ENCODE assay signal across 1 cellular context in the genomic region with DNA sequence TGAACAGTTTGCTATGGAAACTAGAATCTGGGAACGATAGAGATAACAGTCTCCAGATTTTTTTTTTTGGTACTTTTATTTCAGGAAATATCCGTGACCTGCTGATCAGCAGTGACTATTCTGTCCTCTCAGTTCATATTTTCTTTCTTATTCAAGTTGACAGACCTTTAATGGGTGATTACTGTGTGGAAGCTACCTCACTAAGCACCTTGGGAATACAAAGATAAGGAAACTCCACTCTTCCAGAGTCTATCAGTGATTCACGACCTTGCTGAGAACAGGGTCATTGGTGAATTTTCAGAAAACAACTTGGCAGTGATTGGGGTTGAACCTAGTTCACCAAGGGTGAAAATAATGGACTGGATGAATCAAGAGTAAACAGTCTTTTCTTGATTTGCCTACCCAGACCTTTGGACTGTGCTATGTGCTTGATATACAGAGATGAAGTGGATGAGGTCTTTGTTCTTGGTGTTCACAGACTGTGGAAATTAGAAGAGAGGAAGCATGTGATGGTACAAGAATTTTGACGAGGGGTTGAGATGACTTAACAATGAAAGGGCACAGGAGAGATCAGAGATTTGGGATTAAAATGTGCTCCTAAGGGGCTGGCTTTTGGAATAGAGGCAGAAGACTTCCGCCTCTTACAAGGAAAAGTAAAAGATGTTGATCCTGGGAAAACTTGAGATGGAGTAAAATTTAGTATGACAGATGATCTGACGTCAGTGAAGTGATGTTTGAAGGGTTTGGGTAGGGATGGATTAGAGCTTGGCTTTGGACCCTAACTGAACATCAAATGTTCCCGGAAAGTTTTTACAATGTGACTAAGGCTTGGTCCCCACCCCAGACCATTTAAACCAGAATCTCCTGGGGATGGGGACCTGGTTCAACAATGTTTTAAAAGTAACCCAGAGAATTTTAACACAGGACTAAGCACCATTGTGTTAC.
TF ChIP-seq lines count a peak whose summit lies in the region.

No MANE protein-coding gene starts in this region.

TF ChIP-seq in HepG2, 621 proteins besides CTCF, POLR2A, EP300 and RAD21 (continues in another document):
- TF ChIP-seq BRCA1 (CRISPR knock-in tag; IDR thresholded peaks at IDR 0.05) (0 out of 2 replicates have a peak, but pooled peaks have one; percentile 49), KLF11 (CRISPR knock-in tag; IDR thresholded peaks at IDR 0.05) (peak; percentile 47; the same call in 1 of the 2 replicates), ELF3 (CRISPR knock-in tag; IDR thresholded peaks at IDR 0.05) (peak; percentile 59), FOXA3 (CRISPR knock-in tag; IDR thresholded peaks at IDR 0.05) (peak; percentile 62; the same call in 1 of the 2 replicates), HNF4G (IDR thresholded peaks at IDR 0.05; ENCODE audit: borderline replicate concordance, low read depth, low read length) (peak; percentile 81; the same call in 1 of the 2 replicates), HNF4G (CRISPR knock-in tag; IDR thresholded peaks at IDR 0.05; ENCODE audit: borderline replicate concordance, low read depth) (no peak), ZSCAN31 (CRISPR knock-in tag; IDR thresholded peaks at IDR 0.05; ENCODE audit: low read depth) (0 out of 2 replicates have a peak, but pooled peaks have one; percentile 38), ISL2 (CRISPR knock-in tag; IDR thresholded peaks at IDR 0.05) (0 out of 2 replicates have a peak, but pooled peaks have one; percentile 24), REPIN1 (CRISPR knock-in tag; IDR thresholded peaks at IDR 0.05; ENCODE audit: borderline replicate concordance, low read depth) (0 out of 2 replicates have a peak, but pooled peaks have one; percentile 26), DMTF1 (CRISPR knock-in tag; IDR thresholded peaks at IDR 0.05) (no peak), BCL6 (CRISPR knock-in tag; IDR thresholded peaks at IDR 0.05) (peak; percentile 39), CREB1 (IDR thresholded peaks at IDR 0.05) (peak; percentile 71), CREB1 (CRISPR knock-in tag; IDR thresholded peaks at IDR 0.05) (peak; percentile 51), SCMH1 (CRISPR knock-in tag; IDR thresholded peaks at IDR 0.05; ENCODE audit: borderline replicate concordance) (no peak), NCOA2 (CRISPR knock-in tag; IDR thresholded peaks at IDR 0.05) (no peak; the same call in 1 of the 2 replicates), HNF4A (CRISPR knock-in tag; IDR thresholded peaks at IDR 0.05) (peak; percentile 82), ZBTB3 (CRISPR knock-in tag; IDR thresholded peaks at IDR 0.05; ENCODE audit: borderline replicate concordance, low read depth) (no peak), SMAD9 (CRISPR knock-in tag; IDR thresholded peaks at IDR 0.05) (no peak), MED1 (CRISPR knock-in tag; IDR thresholded peaks at IDR 0.05) (peak; percentile 45; the same call in 1 of the 2 replicates), POLR2AphosphoS5 (IDR thresholded peaks at IDR 0.05; ENCODE audit: low read depth, low read length) (peak; percentile 29; the same call in 1 of the 2 replicates), KAT8 (CRISPR knock-in tag; IDR thresholded peaks at IDR 0.05) (peak; percentile 60), TFDP2 (CRISPR knock-in tag; IDR thresholded peaks at IDR 0.05) (peak; percentile 20; the same call in 1 of the 2 replicates), ZSCAN5A (CRISPR knock-in tag; IDR thresholded peaks at IDR 0.05; ENCODE audit: borderline replicate concordance) (0 out of 2 replicates have a peak, but pooled peaks have one; percentile 29), STAG1 (CRISPR knock-in tag; IDR thresholded peaks at IDR 0.05) (0 out of 2 replicates have a peak, but pooled peaks have one; percentile 4), JUND (CRISPR knock-in tag; IDR thresholded peaks at IDR 0.05) (0 out of 2 replicates have a peak, but pooled peaks have one; percentile 40), RARA (CRISPR knock-in tag; IDR thresholded peaks at IDR 0.05) (peak; percentile 72), U2AF2 (IDR thresholded peaks at IDR 0.05; ENCODE audit: low read depth, low read length) (no peak), DPF2 (CRISPR knock-in tag; IDR thresholded peaks at IDR 0.05; ENCODE audit: borderline replicate concordance, low read depth) (0 out of 2 replicates have a peak, but pooled peaks have one; percentile 12), TEAD3 (CRISPR knock-in tag; optimal IDR thresholded peaks at IDR 0.05; ENCODE audit: borderline replicate concordance) (peak; percentile 49), HMGXB3 (CRISPR knock-in tag; IDR thresholded peaks at IDR 0.05; ENCODE audit: borderline replicate concordance) (no peak)
- TF ChIP-seq, protein P1, sequence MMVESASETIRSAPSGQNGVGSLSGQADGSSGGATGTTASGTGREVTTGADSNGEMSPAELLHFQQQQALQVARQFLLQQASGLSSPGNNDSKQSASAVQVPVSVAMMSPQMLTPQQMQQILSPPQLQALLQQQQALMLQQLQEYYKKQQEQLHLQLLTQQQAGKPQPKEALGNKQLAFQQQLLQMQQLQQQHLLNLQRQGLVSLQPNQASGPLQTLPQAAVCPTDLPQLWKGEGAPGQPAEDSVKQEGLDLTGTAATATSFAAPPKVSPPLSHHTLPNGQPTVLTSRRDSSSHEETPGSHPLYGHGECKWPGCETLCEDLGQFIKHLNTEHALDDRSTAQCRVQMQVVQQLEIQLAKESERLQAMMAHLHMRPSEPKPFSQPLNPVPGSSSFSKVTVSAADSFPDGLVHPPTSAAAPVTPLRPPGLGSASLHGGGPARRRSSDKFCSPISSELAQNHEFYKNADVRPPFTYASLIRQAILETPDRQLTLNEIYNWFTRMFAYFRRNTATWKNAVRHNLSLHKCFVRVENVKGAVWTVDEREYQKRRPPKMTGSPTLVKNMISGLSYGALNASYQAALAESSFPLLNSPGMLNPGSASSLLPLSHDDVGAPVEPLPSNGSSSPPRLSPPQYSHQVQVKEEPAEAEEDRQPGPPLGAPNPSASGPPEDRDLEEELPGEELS (CRISPR knock-in tag; IDR thresholded peaks at IDR 0.05) = peak; percentile 59
- TF ChIP-seq, protein P2, sequence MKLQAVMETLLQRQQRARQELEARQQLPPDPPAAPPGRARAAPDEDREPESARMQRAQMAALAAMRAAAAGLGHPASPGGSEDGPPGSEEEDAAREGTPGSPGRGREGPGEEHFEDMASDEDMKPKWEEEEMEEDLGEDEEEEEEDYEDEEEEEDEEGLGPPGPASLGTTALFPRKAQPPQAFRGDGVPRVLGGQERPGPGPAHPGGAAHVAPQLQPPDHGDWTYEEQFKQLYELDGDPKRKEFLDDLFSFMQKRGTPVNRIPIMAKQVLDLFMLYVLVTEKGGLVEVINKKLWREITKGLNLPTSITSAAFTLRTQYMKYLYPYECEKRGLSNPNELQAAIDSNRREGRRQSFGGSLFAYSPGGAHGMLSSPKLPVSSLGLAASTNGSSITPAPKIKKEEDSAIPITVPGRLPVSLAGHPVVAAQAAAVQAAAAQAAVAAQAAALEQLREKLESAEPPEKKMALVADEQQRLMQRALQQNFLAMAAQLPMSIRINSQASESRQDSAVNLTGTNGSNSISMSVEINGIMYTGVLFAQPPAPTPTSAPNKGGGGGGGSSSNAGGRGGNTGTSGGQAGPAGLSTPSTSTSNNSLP (IDR thresholded peaks at IDR 0.05; ENCODE audit: low read depth, low read length) = 0 out of 2 replicates have a peak, but pooled peaks have one; percentile 76
- TF ChIP-seq, protein P3, sequence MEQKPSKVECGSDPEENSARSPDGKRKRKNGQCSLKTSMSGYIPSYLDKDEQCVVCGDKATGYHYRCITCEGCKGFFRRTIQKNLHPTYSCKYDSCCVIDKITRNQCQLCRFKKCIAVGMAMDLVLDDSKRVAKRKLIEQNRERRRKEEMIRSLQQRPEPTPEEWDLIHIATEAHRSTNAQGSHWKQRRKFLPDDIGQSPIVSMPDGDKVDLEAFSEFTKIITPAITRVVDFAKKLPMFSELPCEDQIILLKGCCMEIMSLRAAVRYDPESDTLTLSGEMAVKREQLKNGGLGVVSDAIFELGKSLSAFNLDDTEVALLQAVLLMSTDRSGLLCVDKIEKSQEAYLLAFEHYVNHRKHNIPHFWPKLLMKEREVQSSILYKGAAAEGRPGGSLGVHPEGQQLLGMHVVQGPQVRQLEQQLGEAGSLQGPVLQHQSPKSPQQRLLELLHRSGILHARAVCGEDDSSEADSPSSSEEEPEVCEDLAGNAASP (CRISPR knock-in tag; IDR thresholded peaks at IDR 0.05; ENCODE audit: borderline replicate concordance) = peak; percentile 56; the same call in 1 of the 2 replicates
